1 cellular context compared by ENCODE assay signal in the genomic region with DNA sequence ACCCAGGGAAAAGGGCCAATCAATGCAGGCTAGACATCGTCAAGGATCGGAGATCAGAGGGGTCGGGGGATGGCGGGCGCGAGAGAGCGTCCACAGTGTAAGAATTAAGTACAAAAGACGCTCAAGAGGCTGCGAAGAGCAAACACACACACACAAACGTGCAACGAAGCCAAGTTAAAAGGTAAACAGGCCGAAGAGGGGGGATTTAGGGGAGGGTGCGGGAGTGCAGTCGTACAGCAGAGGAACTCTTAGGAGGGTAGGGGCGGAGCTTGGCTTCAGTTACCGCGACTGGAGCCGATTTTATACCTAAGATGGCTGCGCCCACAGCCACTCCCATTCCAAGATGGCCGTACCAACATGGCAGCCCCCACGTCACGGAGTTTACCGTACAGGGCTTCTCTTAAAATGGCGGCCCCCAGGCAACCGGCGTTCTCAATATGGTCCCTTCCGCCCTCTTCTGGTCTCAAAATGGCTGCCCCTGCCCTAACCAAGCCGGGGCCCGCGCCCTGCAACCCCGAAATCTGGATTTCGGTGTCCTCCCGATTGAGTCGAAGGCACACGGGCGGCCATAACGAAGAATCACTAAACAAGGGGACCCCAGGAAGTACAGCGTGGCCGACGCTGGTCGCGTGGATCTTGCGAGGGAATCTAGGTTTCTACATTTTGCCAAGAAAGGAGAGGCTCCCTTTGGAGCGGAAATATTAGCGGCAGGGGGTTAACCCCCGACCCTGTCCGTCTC.
TF ChIP-seq lines count a peak whose summit lies in the region.

No MANE protein-coding gene starts in this region.

TF ChIP-seq in SK-N-SH treated with all-trans-retinoic acid at 6 μM for 48 hours, 23 proteins besides CTCF, POLR2A, EP300 and RAD21 (continued from another document):
- TF ChIP-seq, protein P1, sequence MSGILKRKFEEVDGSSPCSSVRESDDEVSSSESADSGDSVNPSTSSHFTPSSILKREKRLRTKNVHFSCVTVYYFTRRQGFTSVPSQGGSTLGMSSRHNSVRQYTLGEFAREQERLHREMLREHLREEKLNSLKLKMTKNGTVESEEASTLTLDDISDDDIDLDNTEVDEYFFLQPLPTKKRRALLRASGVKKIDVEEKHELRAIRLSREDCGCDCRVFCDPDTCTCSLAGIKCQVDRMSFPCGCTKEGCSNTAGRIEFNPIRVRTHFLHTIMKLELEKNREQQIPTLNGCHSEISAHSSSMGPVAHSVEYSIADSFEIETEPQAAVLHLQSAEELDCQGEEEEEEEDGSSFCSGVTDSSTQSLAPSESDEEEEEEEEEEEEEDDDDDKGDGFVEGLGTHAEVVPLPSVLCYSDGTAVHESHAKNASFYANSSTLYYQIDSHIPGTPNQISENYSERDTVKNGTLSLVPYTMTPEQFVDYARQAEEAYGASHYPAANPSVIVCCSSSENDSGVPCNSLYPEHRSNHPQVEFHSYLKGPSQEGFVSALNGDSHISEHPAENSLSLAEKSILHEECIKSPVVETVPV (CRISPR knock-in tag; IDR thresholded peaks at IDR 0.05) = 0 out of 2 replicates have a peak, but pooled peaks have one; percentile 24
- TF ChIP-seq ZNF70 (CRISPR knock-in tag; IDR thresholded peaks at IDR 0.05) (peak; percentile 24; the same call in 1 of the 2 replicates), ZFP3 (CRISPR knock-in tag; IDR thresholded peaks at IDR 0.05) (peak; percentile 55; the same call in 1 of the 2 replicates), ZFP30 (CRISPR knock-in tag; IDR thresholded peaks at IDR 0.05) (no peak), SNAI2 (CRISPR knock-in tag; IDR thresholded peaks at IDR 0.05) (peak; percentile 48; the same call in 1 of the 2 replicates), ZNF565 (CRISPR knock-in tag; conservative IDR thresholded peaks at IDR 0.05; ENCODE audit: low read depth) (peak; percentile 88)
- TF ChIP-seq, protein P2, sequence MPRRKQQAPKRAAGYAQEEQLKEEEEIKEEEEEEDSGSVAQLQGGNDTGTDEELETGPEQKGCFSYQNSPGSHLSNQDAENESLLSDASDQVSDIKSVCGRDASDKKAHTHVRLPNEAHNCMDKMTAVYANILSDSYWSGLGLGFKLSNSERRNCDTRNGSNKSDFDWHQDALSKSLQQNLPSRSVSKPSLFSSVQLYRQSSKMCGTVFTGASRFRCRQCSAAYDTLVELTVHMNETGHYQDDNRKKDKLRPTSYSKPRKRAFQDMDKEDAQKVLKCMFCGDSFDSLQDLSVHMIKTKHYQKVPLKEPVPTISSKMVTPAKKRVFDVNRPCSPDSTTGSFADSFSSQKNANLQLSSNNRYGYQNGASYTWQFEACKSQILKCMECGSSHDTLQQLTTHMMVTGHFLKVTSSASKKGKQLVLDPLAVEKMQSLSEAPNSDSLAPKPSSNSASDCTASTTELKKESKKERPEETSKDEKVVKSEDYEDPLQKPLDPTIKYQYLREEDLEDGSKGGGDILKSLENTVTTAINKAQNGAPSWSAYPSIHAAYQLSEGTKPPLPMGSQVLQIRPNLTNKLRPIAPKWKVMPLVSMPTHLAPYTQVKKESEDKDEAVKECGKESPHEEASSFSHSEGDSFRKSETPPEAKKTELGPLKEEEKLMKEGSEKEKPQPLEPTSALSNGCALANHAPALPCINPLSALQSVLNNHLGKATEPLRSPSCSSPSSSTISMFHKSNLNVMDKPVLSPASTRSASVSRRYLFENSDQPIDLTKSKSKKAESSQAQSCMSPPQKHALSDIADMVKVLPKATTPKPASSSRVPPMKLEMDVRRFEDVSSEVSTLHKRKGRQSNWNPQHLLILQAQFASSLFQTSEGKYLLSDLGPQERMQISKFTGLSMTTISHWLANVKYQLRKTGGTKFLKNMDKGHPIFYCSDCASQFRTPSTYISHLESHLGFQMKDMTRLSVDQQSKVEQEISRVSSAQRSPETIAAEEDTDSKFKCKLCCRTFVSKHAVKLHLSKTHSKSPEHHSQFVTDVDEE (CRISPR knock-in tag; IDR thresholded peaks at IDR 0.05) = peak; percentile 92; the same call in 1 of the 2 replicates
